In genomic region chr2:195925120-195925519, GRCh38 we compare ENCODE assay signal across 24 cellular contexts.
"Had no signal": no experiment of that assay in that cellular context is flagged by ENCODE, and none has a peak within 500 bp of the region (broad histone marks: within the 10 kb centered on the region; RNA-seq: fewer than 3 reads in every experiment).

No MANE protein-coding gene starts in this region.

- H3K9me3 ChIP-seq: esophagus squamous epithelium, gastrocnemius medialis, lower lobe of right lung, mucosa of descending colon had no signal

- H3K27ac Mint-ChIP-seq: mesothelial cell of epicardium, naive B cell had no signal

- H3K4me3 ChIP-seq: coronary artery, dorsolateral prefrontal cortex, esophagus squamous epithelium, gastrocnemius medialis, heart right ventricle, left lung, lower lobe of right lung, mucosa of descending colon had no signal

- H3K36me3 Mint-ChIP-seq: mesothelial cell of epicardium, naive B cell had no signal

- H3K27ac ChIP-seq: coronary artery, dorsolateral prefrontal cortex, epithelial cell of prostate, esophagus squamous epithelium, gastrocnemius medialis, heart right ventricle, left lung, lower lobe of right lung had no signal

- ATAC-seq: esophagus mucosa, gastrocnemius medialis, heart right ventricle, left cardiac atrium, left lung, left ventricle myocardium superior, lower lobe of right lung, mucosa of descending colon had no signal

- H3K4me3 Mint-ChIP-seq: mesothelial cell of epicardium, naive B cell had no signal

- H3K27me3 ChIP-seq: dorsolateral prefrontal cortex, esophagus squamous epithelium, gastrocnemius medialis, heart right ventricle, left lung had no signal

- DNase-seq: dermis blood vessel endothelial cell; dorsolateral prefrontal cortex; effector CD4-positive, alpha-beta T cell; effector memory CD4-positive, alpha-beta T cell; erythroblast; esophagus squamous epithelium; foreskin fibroblast; foreskin melanocyte; gastrocnemius medialis; glutamatergic neuron; head of caudate nucleus; heart right ventricle; hippocampal formation; left cardiac atrium; left lung; left ventricle myocardium superior; lower lobe of right lung; mesenchymal stem cell; mucosa of descending colon; naive B cell had no signal

- H3K27me3 Mint-ChIP-seq: naive B cell had no signal

- H3K36me3 ChIP-seq: esophagus squamous epithelium, gastrocnemius medialis, heart right ventricle, left lung, lower lobe of right lung had no signal

- H3K4me1 Mint-ChIP-seq: mesothelial cell of epicardium, naive B cell had no signal

- H3K4me1 ChIP-seq: esophagus squamous epithelium, gastrocnemius medialis, heart right ventricle, left lung, lower lobe of right lung had no signal
